9 cellular contexts compared by ENCODE assay signal in genomic region chr5:139808481-139809330, GRCh38. TPM values are rescaled to one million over a fixed set of nuclear protein-coding genes. Genes with fewer than 3 reads are reported as not detected.
DNase-seq lines count a peak whose midpoint lies in the region; ATAC-seq lines count a peak whose summit lies in the region.
"Had no signal": no experiment of that assay in that cellular context is flagged by ENCODE, and none has a peak within 500 bp of the region (broad histone marks: within the 10 kb centered on the region; RNA-seq: fewer than 3 reads in every experiment).

No MANE protein-coding gene starts in this region.

- no peaks in the 10 kb centered on the region for H3K36me3 Mint-ChIP-seq in activated T-helper 1 cell treated with anti-CD3 and anti-CD28 coated beads, Interleukin-12 subunit alpha, Interleukin-12 subunit beta, Interleukin-2, Interleukin-4 antibody, amounts not matched to agents 30 ng/mL and 10 ng/mL and 1 ng/mL, durations not matched to agents 14 hours and 24 hours and 36 hours (ENCODE audit: low read depth)
- H3K36me3 Mint-ChIP-seq: T-cell had no signal

- DNase-seq in AG08395 (ENCODE audit: low spot score) (peak; percentile 70), left colon (peak in 1 of 2 donors; percentile 30), NCI-H2196 treated with DMSO at 0.1 percent for 48 hours (lab: John Stamatoyannopoulos, UW; ENCODE audit: unreplicated experiment) (no peak), Ammon's horn (ENCODE audit: low spot score) (no peak), NK-92 (lab: John Stamatoyannopoulos, UW; ENCODE audit: unreplicated experiment) (no peak)
- peak; percentile 15 for DNase-seq in activated T-helper 1 cell treated with anti-CD3 and anti-CD28 coated beads, Interleukin-12 subunit alpha, Interleukin-12 subunit beta, Interleukin-2, Interleukin-4 antibody, amounts not matched to agents 30 ng/mL and 10 ng/mL and 1 ng/mL, durations not matched to agents 14 hours and 24 hours and 36 hours (ENCODE audit: low spot score)

- no peaks in the 10 kb centered on the region for H3K27me3 Mint-ChIP-seq in activated T-helper 1 cell treated with anti-CD3 and anti-CD28 coated beads, Interleukin-12 subunit alpha, Interleukin-12 subunit beta, Interleukin-2, Interleukin-4 antibody, amounts not matched to agents 30 ng/mL and 10 ng/mL and 1 ng/mL, durations not matched to agents 14 hours and 24 hours and 36 hours (ENCODE audit: insufficient read depth)

- intact Hi-C loops in activated T-helper 1 cell treated with anti-CD3 and anti-CD28 coated beads, Interleukin-12 subunit alpha, Interleukin-12 subunit beta, Interleukin-2, Interleukin-4 antibody, amounts not matched to agents 30 ng/mL and 10 ng/mL and 1 ng/mL, durations not matched to agents 14 hours and 24 hours and 36 hours (cut with micrococcal nuclease) = no loop called here
- intact Hi-C loops in left colon (cut with DNase I, micrococcal nuclease) = no loop called here

- no peak overlapping the region for H3K4me3 Mint-ChIP-seq in activated T-helper 1 cell treated with anti-CD3 and anti-CD28 coated beads, Interleukin-12 subunit alpha, Interleukin-12 subunit beta, Interleukin-2, Interleukin-4 antibody, amounts not matched to agents 30 ng/mL and 10 ng/mL and 1 ng/mL, durations not matched to agents 14 hours and 24 hours and 36 hours
- H3K4me3 Mint-ChIP-seq: T-cell had no signal

- peak; percentile 53 for ATAC-seq in HG02642 (IDR thresholded peaks at IDR 0.05; ENCODE audit: poor library complexity, unreplicated experiment)
- ATAC-seq in left colon = peak; percentile 51
- ATAC-seq in GM18867 (IDR thresholded peaks at IDR 0.05; ENCODE audit: unreplicated experiment) = no peak

- H3K27ac Mint-ChIP-seq in activated T-helper 1 cell treated with anti-CD3 and anti-CD28 coated beads, Interleukin-12 subunit alpha, Interleukin-12 subunit beta, Interleukin-2, Interleukin-4 antibody, amounts not matched to agents 30 ng/mL and 10 ng/mL and 1 ng/mL, durations not matched to agents 14 hours and 24 hours and 36 hours = no peak overlapping the region
- H3K27ac Mint-ChIP-seq: T-cell had no signal

- H3K9me3 Mint-ChIP-seq in activated T-helper 1 cell treated with anti-CD3 and anti-CD28 coated beads, Interleukin-12 subunit alpha, Interleukin-12 subunit beta, Interleukin-2, Interleukin-4 antibody, amounts not matched to agents 30 ng/mL and 10 ng/mL and 1 ng/mL, durations not matched to agents 14 hours and 24 hours and 36 hours = no peaks in the 10 kb centered on the region
- H3K9me3 Mint-ChIP-seq: T-cell had no signal

- no peaks in the 10 kb centered on the region for H3K4me1 Mint-ChIP-seq in activated T-helper 1 cell treated with anti-CD3 and anti-CD28 coated beads, Interleukin-12 subunit alpha, Interleukin-12 subunit beta, Interleukin-2, Interleukin-4 antibody, amounts not matched to agents 30 ng/mL and 10 ng/mL and 1 ng/mL, durations not matched to agents 14 hours and 24 hours and 36 hours (ENCODE audit: low read depth)
- H3K4me1 Mint-ChIP-seq: T-cell had no signal

RNA-seq across cellular contexts. Expression of gene PSD2, which starts 13.1 kb away (rescaled TPM):
- total RNA-seq in activated T-helper 1 cell treated with anti-CD3 and anti-CD28 coated beads, Interleukin-12 subunit alpha, Interleukin-12 subunit beta, Interleukin-2, Interleukin-4 antibody, amounts not matched to agents 30 ng/mL and 10 ng/mL and 1 ng/mL, durations not matched to agents 14 hours and 24 hours and 36 hours = not detected in 2 replicates
- under 1 TPM in 1 of 2 donors, not detected in 1; 0.08 TPM for total RNA-seq in left colon

Comparison
In these comparisons a context has a peak if more than half of its experiments do, and no peak if none do; other contexts are left out.
1. DNase-seq: peak in AG08395 (single experiment) and activated T-helper 1 cell treated with anti-CD3 and anti-CD28 coated beads, Interleukin-12 subunit alpha, Interleukin-12 subunit beta, Interleukin-2, Interleukin-4 antibody, amounts not matched to agents 30 ng/mL and 10 ng/mL and 1 ng/mL, durations not matched to agents 14 hours and 24 hours and 36 hours (single experiment); none in NCI-H2196 treated with DMSO at 0.1 percent for 48 hours (single experiment), Ammon's horn (single experiment) and NK-92 (single experiment).